31 cellular contexts compared by ENCODE assay signal in the genomic region with DNA sequence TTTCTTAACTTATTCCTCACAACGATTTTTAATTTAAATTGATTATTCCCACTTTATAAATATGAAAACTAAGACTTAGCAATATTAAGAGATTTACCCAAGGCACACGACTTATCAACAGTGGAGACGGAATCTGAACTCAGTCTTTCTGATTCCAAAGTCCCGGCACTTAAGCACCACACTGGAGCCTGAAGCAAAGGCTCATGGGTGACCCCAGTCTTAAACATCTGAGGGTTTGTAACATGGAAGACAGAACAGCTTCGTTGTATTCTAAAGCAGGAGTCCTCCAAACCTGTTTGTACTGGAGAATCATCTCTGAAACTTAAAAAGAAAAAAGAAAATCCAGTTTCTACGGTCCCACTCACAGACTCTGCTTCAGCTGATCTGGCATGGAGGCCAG.
"Had no signal": no experiment of that assay in that cellular context is flagged by ENCODE, and none has a peak within 500 bp of the region (broad histone marks: within the 10 kb centered on the region; RNA-seq: fewer than 3 reads in every experiment).

No MANE protein-coding gene starts in this region.

- H3K9me3 ChIP-seq: body of pancreas, gastrocnemius medialis, psoas muscle, testis, transverse colon had no signal

- H3K4me1 ChIP-seq: body of pancreas, gastrocnemius medialis, parathyroid adenoma, psoas muscle, testis had no signal

- H3K27me3 ChIP-seq: body of pancreas, cardiac muscle cell, dorsolateral prefrontal cortex, gastrocnemius medialis, testis, transverse colon had no signal

- H3K9me3 Mint-ChIP-seq: activated B cell treated with CpG ODN at 0.5 μM for 24 hours; activated naive CD4-positive, alpha-beta T cell treated with anti-CD3 and anti-CD28 coated beads, Interleukin-2, amount 50 U/mL, for 72 hours; activated T-helper 2 cell treated with anti-CD3 and anti-CD28 coated beads, Interferon-gamma antibody, Interleukin-2, Interleukin-4, amounts not matched to agents 10 μg/mL and 5 μg/mL and 100 μg/mL, durations not matched to agents 14 hours and 24 hours and 36 hours; neural crest cell; T-cell had no signal

- H3K27me3 Mint-ChIP-seq: activated B cell treated with CpG ODN at 0.5 μM for 24 hours; activated CD8-positive, alpha-beta memory T cell treated with anti-CD3 and anti-CD28 coated beads, Interleukin-2, amount 10 ng/mL, durations not matched to agents 7 days and 5 days; naive thymus-derived CD4-positive, alpha-beta T cell; T-cell had no signal

- ATAC-seq: activated CD8-positive, alpha-beta memory T cell treated with anti-CD3 and anti-CD28 coated beads, Interleukin-2, amount 10 ng/mL, durations not matched to agents 7 days and 5 days; activated CD8-positive, alpha-beta T cell treated with anti-CD3 and anti-CD28 coated beads, Interleukin-2, amount 10 ng/mL, durations not matched to agents 7 days and 5 days; body of pancreas; gastrocnemius medialis; left cardiac atrium; left ventricle myocardium superior; naive thymus-derived CD4-positive, alpha-beta T cell; psoas muscle; stimulated activated naive CD8-positive, alpha-beta T cell treated with anti-CD3 and anti-CD28 coated beads, Interleukin-15, Interleukin-2, amounts not matched to agents 100 U/mL and 50 U/mL, for 24 hours; T-cell had no signal

- H3K27ac Mint-ChIP-seq: activated B cell treated with CpG ODN at 0.5 μM for 24 hours; activated CD8-positive, alpha-beta memory T cell treated with anti-CD3 and anti-CD28 coated beads, Interleukin-2, amount 10 ng/mL, durations not matched to agents 7 days and 5 days; activated CD8-positive, alpha-beta T cell treated with anti-CD3 and anti-CD28 coated beads, Interleukin-2, amount 10 ng/mL, durations not matched to agents 7 days and 5 days; activated T-helper 2 cell treated with anti-CD3 and anti-CD28 coated beads, Interferon-gamma antibody, Interleukin-2, Interleukin-4, amounts not matched to agents 10 μg/mL and 5 μg/mL and 100 μg/mL, durations not matched to agents 14 hours and 24 hours and 36 hours; naive thymus-derived CD4-positive, alpha-beta T cell; T-cell had no signal

- H3K4me3 Mint-ChIP-seq: activated B cell treated with CpG ODN at 0.5 μM for 24 hours; activated CD8-positive, alpha-beta memory T cell treated with anti-CD3 and anti-CD28 coated beads, Interleukin-2, amount 10 ng/mL, durations not matched to agents 7 days and 5 days; activated CD8-positive, alpha-beta T cell treated with anti-CD3 and anti-CD28 coated beads, Interleukin-2, amount 10 ng/mL, durations not matched to agents 7 days and 5 days; naive thymus-derived CD4-positive, alpha-beta T cell; neural crest cell; T-cell had no signal

- H3K4me3 ChIP-seq: body of pancreas, cardiac muscle cell, coronary artery, dorsolateral prefrontal cortex, gastrocnemius medialis, psoas muscle, testis, transverse colon had no signal

- H3K36me3 Mint-ChIP-seq: activated CD8-positive, alpha-beta memory T cell treated with anti-CD3 and anti-CD28 coated beads, Interleukin-2, amount 10 ng/mL, durations not matched to agents 7 days and 5 days; activated naive CD4-positive, alpha-beta T cell treated with anti-CD3 and anti-CD28 coated beads, Interleukin-2, amount 50 U/mL, for 72 hours had no signal

- DNase-seq: activated B cell treated with CpG ODN at 0.5 μM for 24 hours; activated CD8-positive, alpha-beta memory T cell treated with anti-CD3 and anti-CD28 coated beads, Interleukin-2, amount 10 ng/mL, durations not matched to agents 7 days and 5 days; activated CD8-positive, alpha-beta T cell treated with anti-CD3 and anti-CD28 coated beads, Interleukin-2, amount 10 ng/mL, durations not matched to agents 7 days and 5 days; activated naive CD4-positive, alpha-beta T cell; activated T-cell treated with anti-CD3 and anti-CD28 coated beads, Interleukin-2, amount 50 U/mL, for 48 hours; body of pancreas; cerebellar nuclear complex; dorsolateral prefrontal cortex; effector memory CD4-positive, alpha-beta T cell; erythroblast; gastrocnemius medialis; glutamatergic neuron; islet precursor cell; left cardiac atrium; left ventricle myocardium superior; midbrain; naive thymus-derived CD4-positive, alpha-beta T cell; nucleus accumbens; psoas muscle; stimulated activated CD4-positive, alpha-beta T cell treated with anti-CD3 and anti-CD28 coated beads, Interleukin-2, amount 100 ng/mL, for 48 hours; stimulated activated naive CD8-positive, alpha-beta T cell treated with anti-CD3 and anti-CD28 coated beads, Interleukin-15, Interleukin-2, amounts not matched to agents 100 U/mL and 50 U/mL, for 24 hours; T-cell; testis; transverse colon had no signal

- H2AFZ ChIP-seq: parathyroid adenoma had no signal

- H3K36me3 ChIP-seq: cardiac muscle cell, gastrocnemius medialis, transverse colon had no signal

- H3K79me2 ChIP-seq: parathyroid adenoma had no signal

- FAIRE-seq: urothelium cell line had no signal

- H3K9ac ChIP-seq: parathyroid adenoma had no signal

- H3K27ac ChIP-seq: body of pancreas, cardiac muscle cell, coronary artery, dorsolateral prefrontal cortex, gastrocnemius medialis, parathyroid adenoma, psoas muscle, testis, transverse colon had no signal
